Comparison of ENCODE assay signal across 7 cellular contexts in the genomic region with DNA sequence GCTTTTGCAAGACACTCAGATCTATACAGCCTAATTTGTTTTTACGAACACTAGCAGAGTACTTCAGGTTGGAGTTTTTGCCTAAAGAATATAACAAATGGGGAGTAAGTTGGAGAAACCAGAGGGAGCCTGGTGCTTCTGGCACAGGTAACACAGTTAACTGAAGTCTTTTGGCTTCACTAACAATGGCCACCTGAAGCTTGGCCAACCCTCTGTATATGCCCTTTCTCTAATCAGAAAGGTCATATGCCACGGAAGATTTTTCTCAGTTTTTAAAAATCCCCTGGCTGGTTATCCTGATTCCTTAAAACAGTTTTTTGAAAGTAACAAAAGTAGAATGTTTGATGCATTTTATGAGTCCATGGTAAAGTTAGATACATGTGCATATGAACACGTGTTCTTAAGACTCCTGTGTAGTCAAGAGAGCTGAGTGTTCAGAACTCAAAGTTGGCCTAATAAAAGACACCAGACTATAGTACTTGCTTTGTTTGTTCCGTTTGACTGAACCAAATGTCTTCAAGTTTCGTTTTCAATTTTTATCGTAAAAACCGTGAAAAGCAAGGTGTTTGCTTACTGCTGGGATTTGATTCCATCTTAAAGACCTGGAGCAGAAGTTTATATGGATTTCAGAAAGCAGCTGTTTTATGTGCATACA.
DNase-seq lines count a peak whose midpoint lies in the region; ATAC-seq lines count a peak whose summit lies in the region.

No MANE protein-coding gene starts in this region.

- intact Hi-C loops in sciatic nerve (cut with DNase I) = no loop called here

- peaks cover 7% of the 10 kb centered on the region for H3K4me1 Mint-ChIP-seq in activated naive CD8-positive, alpha-beta T cell (ENCODE audit: low read depth)

- ATAC-seq in GM18907 (IDR thresholded peaks at IDR 0.05; ENCODE audit: unreplicated experiment) = peak; percentile 68
- peak; percentile 66 for ATAC-seq in HG02870 (IDR thresholded peaks at IDR 0.05; ENCODE audit: unreplicated experiment)
- peak; percentile 46 for ATAC-seq in sciatic nerve

- no peak overlapping the region for H3K27ac Mint-ChIP-seq in activated naive CD8-positive, alpha-beta T cell

- peaks cover 4% of the 10 kb centered on the region for H3K27me3 Mint-ChIP-seq in activated naive CD8-positive, alpha-beta T cell

- in situ Hi-C loops in KBM-7 (cut with MboI; ENCODE audit: low pct_unique_long_range_greater_than_20kb, low sequenced_read_pairs) = no loop called here

- DNase-seq in sciatic nerve (ENCODE audit: low spot score) (no peak), KBM-7 (no peak)
- DNase-seq in activated effector memory CD4-positive, alpha-beta T cell treated with anti-CD3 and anti-CD28 coated beads, Interleukin-2, amount 50 U/mL, for 16 hours = no peak
- no peak for DNase-seq in activated CD4-positive, alpha-beta T cell treated with anti-CD3 and anti-CD28 coated beads for 48 hours

- H3K4me3 Mint-ChIP-seq in activated naive CD8-positive, alpha-beta T cell = peak overlapping the region; percentile 33

- H3K36me3 Mint-ChIP-seq in activated naive CD8-positive, alpha-beta T cell = no peaks in the 10 kb centered on the region

- no peaks in the 10 kb centered on the region for H3K9me3 Mint-ChIP-seq in activated naive CD8-positive, alpha-beta T cell (ENCODE audit: low read depth)
